1 cellular context compared by ENCODE assay signal in the genomic region with DNA sequence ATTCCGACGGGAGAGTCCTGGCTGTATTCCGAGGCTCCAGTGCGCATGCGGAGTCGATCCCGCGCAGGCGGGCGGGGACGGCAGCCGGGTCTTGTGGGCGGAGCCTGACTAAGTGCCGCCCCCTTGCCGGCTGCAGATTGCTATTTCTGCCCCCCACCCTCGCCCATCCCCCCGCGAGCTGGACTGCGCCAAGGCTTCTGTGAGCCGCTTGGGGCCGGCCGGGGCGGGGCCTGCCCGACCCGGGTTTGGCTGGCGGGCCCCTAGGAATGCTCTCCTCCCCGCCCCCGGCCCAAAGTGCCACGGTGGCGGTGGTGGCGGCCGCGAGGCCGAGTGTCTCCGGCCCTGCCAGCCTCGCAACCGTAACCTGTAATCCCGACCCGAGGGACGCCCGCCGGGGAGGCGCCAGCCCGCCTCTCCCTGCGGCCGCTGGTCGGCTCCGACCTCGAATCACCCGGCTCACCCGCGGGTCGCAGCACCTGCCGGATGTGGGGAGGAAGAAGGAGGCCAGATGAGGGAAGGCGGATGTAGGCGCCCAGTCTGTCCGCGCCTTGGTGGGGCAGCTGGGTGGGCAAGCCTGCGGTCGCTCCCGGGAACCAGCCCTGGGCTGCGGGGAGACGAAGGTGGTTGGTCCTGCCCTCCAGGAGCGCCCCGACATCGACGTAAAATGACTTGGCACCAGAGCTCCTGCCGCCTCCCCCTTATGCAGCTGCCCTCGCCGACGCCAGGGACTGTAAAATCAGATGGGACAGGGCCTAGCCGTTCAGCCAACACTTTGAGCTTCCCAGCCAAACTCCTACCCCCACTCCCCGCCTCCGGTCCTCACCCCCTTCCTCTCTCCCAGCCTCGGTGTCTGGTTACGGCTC.
TF ChIP-seq lines count a peak whose summit lies in the region.

No MANE protein-coding gene starts in this region.

TF ChIP-seq in K562, 482 proteins besides CTCF, POLR2A, EP300 and RAD21 (continued from another document and continues in another):
- TF ChIP-seq, protein P1, sequence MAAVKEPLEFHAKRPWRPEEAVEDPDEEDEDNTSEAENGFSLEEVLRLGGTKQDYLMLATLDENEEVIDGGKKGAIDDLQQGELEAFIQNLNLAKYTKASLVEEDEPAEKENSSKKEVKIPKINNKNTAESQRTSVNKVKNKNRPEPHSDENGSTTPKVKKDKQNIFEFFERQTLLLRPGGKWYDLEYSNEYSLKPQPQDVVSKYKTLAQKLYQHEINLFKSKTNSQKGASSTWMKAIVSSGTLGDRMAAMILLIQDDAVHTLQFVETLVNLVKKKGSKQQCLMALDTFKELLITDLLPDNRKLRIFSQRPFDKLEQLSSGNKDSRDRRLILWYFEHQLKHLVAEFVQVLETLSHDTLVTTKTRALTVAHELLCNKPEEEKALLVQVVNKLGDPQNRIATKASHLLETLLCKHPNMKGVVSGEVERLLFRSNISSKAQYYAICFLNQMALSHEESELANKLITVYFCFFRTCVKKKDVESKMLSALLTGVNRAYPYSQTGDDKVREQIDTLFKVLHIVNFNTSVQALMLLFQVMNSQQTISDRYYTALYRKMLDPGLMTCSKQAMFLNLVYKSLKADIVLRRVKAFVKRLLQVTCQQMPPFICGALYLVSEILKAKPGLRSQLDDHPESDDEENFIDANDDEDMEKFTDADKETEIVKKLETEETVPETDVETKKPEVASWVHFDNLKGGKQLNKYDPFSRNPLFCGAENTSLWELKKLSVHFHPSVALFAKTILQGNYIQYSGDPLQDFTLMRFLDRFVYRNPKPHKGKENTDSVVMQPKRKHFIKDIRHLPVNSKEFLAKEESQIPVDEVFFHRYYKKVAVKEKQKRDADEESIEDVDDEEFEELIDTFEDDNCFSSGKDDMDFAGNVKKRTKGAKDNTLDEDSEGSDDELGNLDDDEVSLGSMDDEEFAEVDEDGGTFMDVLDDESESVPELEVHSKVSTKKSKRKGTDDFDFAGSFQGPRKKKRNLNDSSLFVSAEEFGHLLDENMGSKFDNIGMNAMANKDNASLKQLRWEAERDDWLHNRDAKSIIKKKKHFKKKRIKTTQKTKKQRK (IDR thresholded peaks at IDR 0.05; ENCODE audit: borderline replicate concordance, low read depth, low read length) = no peak
- TF ChIP-seq MBD2 (IDR thresholded peaks at IDR 0.05; ENCODE audit: borderline replicate concordance, low read depth) (no peak), ZNF778 (CRISPR knock-in tag; IDR thresholded peaks at IDR 0.05) (no peak), HDGF (IDR thresholded peaks at IDR 0.05) (no peak), HLTF (IDR thresholded peaks at IDR 0.05) (no peak), SIX5 (IDR thresholded peaks at IDR 0.05; ENCODE audit: borderline replicate concordance in 1 of 2, insufficient read depth in 1 of 2, low read depth in 1 of 2, low read length in 2 of 2) (no peak), SMAD4 (CRISPR knock-in tag; conservative IDR thresholded peaks at IDR 0.05) (peak; percentile 93), LEF1 (IDR thresholded peaks at IDR 0.05) (peak; percentile 55), KDM4B (IDR thresholded peaks at IDR 0.05; ENCODE audit: borderline replicate concordance in 2 of 2, low read depth in 1 of 2) (0 out of 4 replicates have a peak, but pooled peaks of 1 of the 2 experiments have one; percentile 47), SFPQ (IDR thresholded peaks at IDR 0.05; ENCODE audit: low read depth, low read length) (no peak), CREB1 (IDR thresholded peaks at IDR 0.05) (no peak), CREB1 (CRISPR knock-in tag; IDR thresholded peaks at IDR 0.05) (no peak), ZNF224 (CRISPR knock-in tag; IDR thresholded peaks at IDR 0.05) (no peak), E2F6 (IDR thresholded peaks at IDR 0.05; ENCODE audit: borderline replicate concordance in 1 of 2, extremely low read depth in 1 of 2, insufficient read depth in 1 of 2, insufficient read length in 1 of 2, low read depth in 1 of 2, low read length in 1 of 2, poor library complexity in 1 of 2, severe bottlenecking in 1 of 2) (peak in 1 of 2 experiments; percentile 31), ZNF695 (CRISPR knock-in tag; IDR thresholded peaks at IDR 0.05) (no peak), PHB (CRISPR knock-in tag; IDR thresholded peaks at IDR 0.05) (no peak), ZNF324 (CRISPR knock-in tag; IDR thresholded peaks at IDR 0.05) (no peak), TAL1 (IDR thresholded peaks at IDR 0.05) (no peak), TSC22D4 (tag; IDR thresholded peaks at IDR 0.05) (no peak), HDAC2 (IDR thresholded peaks at IDR 0.05) (no peak), ZNF785 (CRISPR knock-in tag; IDR thresholded peaks at IDR 0.05) (no peak), ID3 (CRISPR knock-in tag; IDR thresholded peaks at IDR 0.05) (no peak), ID3 (tag; IDR thresholded peaks at IDR 0.05) (no peak), GABPB2 (CRISPR knock-in tag; conservative IDR thresholded peaks at IDR 0.05) (no peak), NCOA2 (IDR thresholded peaks at IDR 0.05; ENCODE audit: partially characterized antibody in 2 of 2) (no peak), ZNF445 (CRISPR knock-in tag; IDR thresholded peaks at IDR 0.05; ENCODE audit: low read depth) (no peak)
- TF ChIP-seq, protein P2, sequence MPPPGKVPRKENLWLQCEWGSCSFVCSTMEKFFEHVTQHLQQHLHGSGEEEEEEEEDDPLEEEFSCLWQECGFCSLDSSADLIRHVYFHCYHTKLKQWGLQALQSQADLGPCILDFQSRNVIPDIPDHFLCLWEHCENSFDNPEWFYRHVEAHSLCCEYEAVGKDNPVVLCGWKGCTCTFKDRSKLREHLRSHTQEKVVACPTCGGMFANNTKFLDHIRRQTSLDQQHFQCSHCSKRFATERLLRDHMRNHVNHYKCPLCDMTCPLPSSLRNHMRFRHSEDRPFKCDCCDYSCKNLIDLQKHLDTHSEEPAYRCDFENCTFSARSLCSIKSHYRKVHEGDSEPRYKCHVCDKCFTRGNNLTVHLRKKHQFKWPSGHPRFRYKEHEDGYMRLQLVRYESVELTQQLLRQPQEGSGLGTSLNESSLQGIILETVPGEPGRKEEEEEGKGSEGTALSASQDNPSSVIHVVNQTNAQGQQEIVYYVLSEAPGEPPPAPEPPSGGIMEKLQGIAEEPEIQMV (tag; conservative IDR thresholded peaks at IDR 0.05; ENCODE audit: low read depth) = no peak
- TF ChIP-seq, protein P3, sequence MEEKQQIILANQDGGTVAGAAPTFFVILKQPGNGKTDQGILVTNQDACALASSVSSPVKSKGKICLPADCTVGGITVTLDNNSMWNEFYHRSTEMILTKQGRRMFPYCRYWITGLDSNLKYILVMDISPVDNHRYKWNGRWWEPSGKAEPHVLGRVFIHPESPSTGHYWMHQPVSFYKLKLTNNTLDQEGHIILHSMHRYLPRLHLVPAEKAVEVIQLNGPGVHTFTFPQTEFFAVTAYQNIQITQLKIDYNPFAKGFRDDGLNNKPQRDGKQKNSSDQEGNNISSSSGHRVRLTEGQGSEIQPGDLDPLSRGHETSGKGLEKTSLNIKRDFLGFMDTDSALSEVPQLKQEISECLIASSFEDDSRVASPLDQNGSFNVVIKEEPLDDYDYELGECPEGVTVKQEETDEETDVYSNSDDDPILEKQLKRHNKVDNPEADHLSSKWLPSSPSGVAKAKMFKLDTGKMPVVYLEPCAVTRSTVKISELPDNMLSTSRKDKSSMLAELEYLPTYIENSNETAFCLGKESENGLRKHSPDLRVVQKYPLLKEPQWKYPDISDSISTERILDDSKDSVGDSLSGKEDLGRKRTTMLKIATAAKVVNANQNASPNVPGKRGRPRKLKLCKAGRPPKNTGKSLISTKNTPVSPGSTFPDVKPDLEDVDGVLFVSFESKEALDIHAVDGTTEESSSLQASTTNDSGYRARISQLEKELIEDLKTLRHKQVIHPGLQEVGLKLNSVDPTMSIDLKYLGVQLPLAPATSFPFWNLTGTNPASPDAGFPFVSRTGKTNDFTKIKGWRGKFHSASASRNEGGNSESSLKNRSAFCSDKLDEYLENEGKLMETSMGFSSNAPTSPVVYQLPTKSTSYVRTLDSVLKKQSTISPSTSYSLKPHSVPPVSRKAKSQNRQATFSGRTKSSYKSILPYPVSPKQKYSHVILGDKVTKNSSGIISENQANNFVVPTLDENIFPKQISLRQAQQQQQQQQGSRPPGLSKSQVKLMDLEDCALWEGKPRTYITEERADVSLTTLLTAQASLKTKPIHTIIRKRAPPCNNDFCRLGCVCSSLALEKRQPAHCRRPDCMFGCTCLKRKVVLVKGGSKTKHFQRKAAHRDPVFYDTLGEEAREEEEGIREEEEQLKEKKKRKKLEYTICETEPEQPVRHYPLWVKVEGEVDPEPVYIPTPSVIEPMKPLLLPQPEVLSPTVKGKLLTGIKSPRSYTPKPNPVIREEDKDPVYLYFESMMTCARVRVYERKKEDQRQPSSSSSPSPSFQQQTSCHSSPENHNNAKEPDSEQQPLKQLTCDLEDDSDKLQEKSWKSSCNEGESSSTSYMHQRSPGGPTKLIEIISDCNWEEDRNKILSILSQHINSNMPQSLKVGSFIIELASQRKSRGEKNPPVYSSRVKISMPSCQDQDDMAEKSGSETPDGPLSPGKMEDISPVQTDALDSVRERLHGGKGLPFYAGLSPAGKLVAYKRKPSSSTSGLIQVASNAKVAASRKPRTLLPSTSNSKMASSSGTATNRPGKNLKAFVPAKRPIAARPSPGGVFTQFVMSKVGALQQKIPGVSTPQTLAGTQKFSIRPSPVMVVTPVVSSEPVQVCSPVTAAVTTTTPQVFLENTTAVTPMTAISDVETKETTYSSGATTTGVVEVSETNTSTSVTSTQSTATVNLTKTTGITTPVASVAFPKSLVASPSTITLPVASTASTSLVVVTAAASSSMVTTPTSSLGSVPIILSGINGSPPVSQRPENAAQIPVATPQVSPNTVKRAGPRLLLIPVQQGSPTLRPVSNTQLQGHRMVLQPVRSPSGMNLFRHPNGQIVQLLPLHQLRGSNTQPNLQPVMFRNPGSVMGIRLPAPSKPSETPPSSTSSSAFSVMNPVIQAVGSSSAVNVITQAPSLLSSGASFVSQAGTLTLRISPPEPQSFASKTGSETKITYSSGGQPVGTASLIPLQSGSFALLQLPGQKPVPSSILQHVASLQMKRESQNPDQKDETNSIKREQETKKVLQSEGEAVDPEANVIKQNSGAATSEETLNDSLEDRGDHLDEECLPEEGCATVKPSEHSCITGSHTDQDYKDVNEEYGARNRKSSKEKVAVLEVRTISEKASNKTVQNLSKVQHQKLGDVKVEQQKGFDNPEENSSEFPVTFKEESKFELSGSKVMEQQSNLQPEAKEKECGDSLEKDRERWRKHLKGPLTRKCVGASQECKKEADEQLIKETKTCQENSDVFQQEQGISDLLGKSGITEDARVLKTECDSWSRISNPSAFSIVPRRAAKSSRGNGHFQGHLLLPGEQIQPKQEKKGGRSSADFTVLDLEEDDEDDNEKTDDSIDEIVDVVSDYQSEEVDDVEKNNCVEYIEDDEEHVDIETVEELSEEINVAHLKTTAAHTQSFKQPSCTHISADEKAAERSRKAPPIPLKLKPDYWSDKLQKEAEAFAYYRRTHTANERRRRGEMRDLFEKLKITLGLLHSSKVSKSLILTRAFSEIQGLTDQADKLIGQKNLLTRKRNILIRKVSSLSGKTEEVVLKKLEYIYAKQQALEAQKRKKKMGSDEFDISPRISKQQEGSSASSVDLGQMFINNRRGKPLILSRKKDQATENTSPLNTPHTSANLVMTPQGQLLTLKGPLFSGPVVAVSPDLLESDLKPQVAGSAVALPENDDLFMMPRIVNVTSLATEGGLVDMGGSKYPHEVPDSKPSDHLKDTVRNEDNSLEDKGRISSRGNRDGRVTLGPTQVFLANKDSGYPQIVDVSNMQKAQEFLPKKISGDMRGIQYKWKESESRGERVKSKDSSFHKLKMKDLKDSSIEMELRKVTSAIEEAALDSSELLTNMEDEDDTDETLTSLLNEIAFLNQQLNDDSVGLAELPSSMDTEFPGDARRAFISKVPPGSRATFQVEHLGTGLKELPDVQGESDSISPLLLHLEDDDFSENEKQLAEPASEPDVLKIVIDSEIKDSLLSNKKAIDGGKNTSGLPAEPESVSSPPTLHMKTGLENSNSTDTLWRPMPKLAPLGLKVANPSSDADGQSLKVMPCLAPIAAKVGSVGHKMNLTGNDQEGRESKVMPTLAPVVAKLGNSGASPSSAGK (IDR thresholded peaks at IDR 0.05) = peak; percentile 78
- TF ChIP-seq, protein P4, sequence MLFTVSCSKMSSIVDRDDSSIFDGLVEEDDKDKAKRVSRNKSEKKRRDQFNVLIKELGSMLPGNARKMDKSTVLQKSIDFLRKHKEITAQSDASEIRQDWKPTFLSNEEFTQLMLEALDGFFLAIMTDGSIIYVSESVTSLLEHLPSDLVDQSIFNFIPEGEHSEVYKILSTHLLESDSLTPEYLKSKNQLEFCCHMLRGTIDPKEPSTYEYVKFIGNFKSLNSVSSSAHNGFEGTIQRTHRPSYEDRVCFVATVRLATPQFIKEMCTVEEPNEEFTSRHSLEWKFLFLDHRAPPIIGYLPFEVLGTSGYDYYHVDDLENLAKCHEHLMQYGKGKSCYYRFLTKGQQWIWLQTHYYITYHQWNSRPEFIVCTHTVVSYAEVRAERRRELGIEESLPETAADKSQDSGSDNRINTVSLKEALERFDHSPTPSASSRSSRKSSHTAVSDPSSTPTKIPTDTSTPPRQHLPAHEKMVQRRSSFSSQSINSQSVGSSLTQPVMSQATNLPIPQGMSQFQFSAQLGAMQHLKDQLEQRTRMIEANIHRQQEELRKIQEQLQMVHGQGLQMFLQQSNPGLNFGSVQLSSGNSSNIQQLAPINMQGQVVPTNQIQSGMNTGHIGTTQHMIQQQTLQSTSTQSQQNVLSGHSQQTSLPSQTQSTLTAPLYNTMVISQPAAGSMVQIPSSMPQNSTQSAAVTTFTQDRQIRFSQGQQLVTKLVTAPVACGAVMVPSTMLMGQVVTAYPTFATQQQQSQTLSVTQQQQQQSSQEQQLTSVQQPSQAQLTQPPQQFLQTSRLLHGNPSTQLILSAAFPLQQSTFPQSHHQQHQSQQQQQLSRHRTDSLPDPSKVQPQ (CRISPR knock-in tag; IDR thresholded peaks at IDR 0.05; ENCODE audit: borderline replicate concordance) = no peak
- TF ChIP-seq, protein P5, sequence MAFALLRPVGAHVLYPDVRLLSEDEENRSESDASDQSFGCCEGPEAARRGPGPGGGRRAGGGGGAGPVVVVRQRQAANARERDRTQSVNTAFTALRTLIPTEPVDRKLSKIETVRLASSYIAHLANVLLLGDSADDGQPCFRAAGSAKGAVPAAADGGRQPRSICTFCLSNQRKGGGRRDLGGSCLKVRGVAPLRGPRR (CRISPR knock-in tag; IDR thresholded peaks at IDR 0.05) = no peak
